ENCODE assay signal across 26 cellular contexts in the genomic region with DNA sequence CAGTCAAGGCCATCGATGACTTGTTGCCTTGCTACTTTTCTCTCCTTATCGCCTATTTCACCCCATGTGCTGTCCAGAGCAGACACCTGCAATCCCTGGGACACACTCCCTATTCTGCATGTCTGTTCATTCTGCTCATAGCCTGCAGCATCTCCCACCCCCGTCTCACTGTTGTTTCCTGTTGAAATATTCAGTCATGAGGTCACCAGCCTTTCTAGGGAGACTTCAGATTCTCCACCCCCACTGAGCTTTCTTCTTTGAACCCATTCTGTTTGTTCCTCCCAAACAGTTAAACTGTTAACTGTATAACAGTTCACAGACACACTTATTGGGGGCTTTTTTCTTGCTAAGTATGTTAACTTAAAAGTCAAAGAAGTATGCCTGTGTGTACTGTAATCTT.
DNase-seq lines count a peak whose midpoint lies in the region; ATAC-seq, FAIRE-seq and TF ChIP-seq lines count a peak whose summit lies in the region.
"Had no signal": no experiment of that assay in that cellular context is flagged by ENCODE, and none has a peak within 500 bp of the region (broad histone marks: within the 10 kb centered on the region; RNA-seq: fewer than 3 reads in every experiment).

No MANE protein-coding gene starts in this region.

- ATAC-seq in HG03521 (IDR thresholded peaks at IDR 0.05; ENCODE audit: unreplicated experiment), result no peak
- ATAC-seq: activated CD8-positive, alpha-beta memory T cell treated with anti-CD3 and anti-CD28 coated beads, Interleukin-2, amount 10 ng/mL, durations not matched to agents 7 days and 5 days; gastrocnemius medialis; right cardiac atrium had no signal

- H3K56ac ChIP-seq in H1 (replicated peaks; ENCODE audit: insufficient read length, low read depth, low read length), result no peak overlapping the region

- H2BK12ac ChIP-seq in H1 (ENCODE audit: low read depth, low read length), result no peak overlapping the region; the same call in 1 of the 2 replicates

- H4K91ac ChIP-seq in H1 (replicated peaks; ENCODE audit: insufficient read length, low read length), result no peak overlapping the region

- H3K79me2 ChIP-seq in Loucy (ENCODE audit: insufficient read depth, low read length), result no peaks in the 10 kb centered on the region
- no peaks in the 10 kb centered on the region for H3K79me2 ChIP-seq in H1 (ENCODE audit: control insufficient read depth in 1 of 2, insufficient read depth in 2 of 2, low read length in 2 of 2)

- H3K27ac Mint-ChIP-seq in activated T-cell treated with anti-CD3 and anti-CD28 coated beads, Interleukin-2, amount 50 U/mL, for 24 hours, result peak overlapping the region; percentile 19
- H3K27ac Mint-ChIP-seq in neural crest cell (ENCODE audit: unreplicated experiment), result peak overlapping the region; percentile 3
- H3K27ac Mint-ChIP-seq: activated CD8-positive, alpha-beta memory T cell treated with anti-CD3 and anti-CD28 coated beads, Interleukin-2, amount 10 ng/mL, durations not matched to agents 7 days and 5 days had no signal

- H3K36me3 ChIP-seq in Loucy (ENCODE audit: insufficient read depth, low read length) (peaks cover 15% of the 10 kb centered on the region; the same call in 1 of the 2 replicates), H1 (ENCODE audit: control insufficient read depth in 2 of 4, insufficient read depth in 4 of 4, low read length in 3 of 4) (no peaks in the 10 kb centered on the region)
- H3K36me3 ChIP-seq: gastrocnemius medialis, uterus had no signal

- H3K4me3 ChIP-seq in Loucy (ENCODE audit: low read length, poor library complexity, severe bottlenecking), result no peak overlapping the region
- no peak overlapping the region for H3K4me3 ChIP-seq in H1 (ENCODE audit: extremely low read depth in 1 of 4, insufficient read depth in 2 of 4, low read depth in 3 of 4, low read length in 4 of 4)
- H3K4me3 ChIP-seq: gastrocnemius medialis, uterus had no signal

- H3K4me3 Mint-ChIP-seq in activated T-cell treated with anti-CD3 and anti-CD28 coated beads, Interleukin-2, amount 50 U/mL, for 24 hours, result no peak overlapping the region
- no peak overlapping the region for H3K4me3 Mint-ChIP-seq in neural crest cell
- H3K4me3 Mint-ChIP-seq: activated CD8-positive, alpha-beta memory T cell treated with anti-CD3 and anti-CD28 coated beads, Interleukin-2, amount 10 ng/mL, durations not matched to agents 7 days and 5 days had no signal

- TF ChIP-seq RAD21 in H1 (IDR thresholded peaks at IDR 0.05 in 1 of 2, conservative IDR thresholded peaks at IDR 0.05 in 1 of 2; ENCODE audit: low read depth in 2 of 2, low read length in 2 of 2), result no peak

- H3K9ac ChIP-seq in Loucy (ENCODE audit: low read depth, low read length, poor library complexity, severe bottlenecking) (no peak overlapping the region), H1 (replicated peaks in 1 of 4; ENCODE audit: extremely low read depth in 1 of 4, low read depth in 3 of 4, low read length in 3 of 4) (no peak overlapping the region)

- no peak overlapping the region for H2BK15ac ChIP-seq in H1 (ENCODE audit: low read length)

- H3K14ac ChIP-seq in H1 (ENCODE audit: insufficient read length), result no peak overlapping the region

- H3K9me3 ChIP-seq in Loucy (ENCODE audit: insufficient read depth, low read depth, low read length) (no peaks in the 10 kb centered on the region), H1 (ENCODE audit: insufficient read depth in 2 of 2, low read depth in 1 of 2, low read length in 1 of 2) (no peaks in the 10 kb centered on the region)
- H3K9me3 ChIP-seq: gastrocnemius medialis, uterus had no signal

- no peak overlapping the region for H3K27ac ChIP-seq in H1 (ENCODE audit: low read depth, low read length)
- H3K27ac ChIP-seq: gastrocnemius medialis, uterus had no signal

- no peaks in the 10 kb centered on the region for H3K27me3 ChIP-seq in Loucy (ENCODE audit: insufficient read depth, low read length, poor library complexity, severe bottlenecking)
- no peaks in the 10 kb centered on the region for H3K27me3 ChIP-seq in H1 (replicated peaks in 1 of 4; ENCODE audit: control insufficient read depth in 3 of 4, extremely low read depth in 1 of 4, insufficient read depth in 3 of 4, low read length in 3 of 4)
- H3K27me3 ChIP-seq: gastrocnemius medialis, uterus had no signal

- H2AFZ ChIP-seq in Loucy (ENCODE audit: low read length), result no peak overlapping the region
- no peak overlapping the region for H2AFZ ChIP-seq in H1 (ENCODE audit: low read length)

- H3K4ac ChIP-seq in H1 (replicated peaks; ENCODE audit: insufficient read length, low read depth, low read length), result no peak overlapping the region

- no peaks in the 10 kb centered on the region for H3K9me3 Mint-ChIP-seq in activated T-cell treated with anti-CD3 and anti-CD28 coated beads, Interleukin-2, amount 50 U/mL, for 24 hours
- no peaks in the 10 kb centered on the region for H3K9me3 Mint-ChIP-seq in neural crest cell

- no peak overlapping the region for H2BK120ac ChIP-seq in H1 (replicated peaks; ENCODE audit: low read depth, low read length)

- CTCF ChIA-PET in H1 (lab: Charles Lee; ENCODE audit: partially characterized antibody), result interaction anchor here (0.7 to 1.3 kb wide), 4 partner anchors 24 to 425 kb away, joined by 3 read pairs; no protein-coding TSS in a partner anchor

- TF ChIP-seq CTCF in Loucy (conservative IDR thresholded peaks at IDR 0.05; ENCODE audit: low read length) (no peak), H1 (IDR thresholded peaks at IDR 0.05; ENCODE audit: control extremely low read depth in 1 of 3, insufficient read depth in 1 of 3, low read depth in 1 of 3, low read length in 3 of 3) (no peak), neural crest cell (conservative IDR thresholded peaks at IDR 0.05) (no peak)

- DNase-seq in activated T-cell treated with anti-CD3 and anti-CD28 coated beads, Interleukin-2, amount 50 U/mL, for 24 hours, result no peak
- no peak for DNase-seq in activated T-cell treated with anti-CD3 and anti-CD28 coated beads, Interleukin-2, amount 50 U/mL, for 48 hours
- DNase-seq in H1 (ENCODE audit: low read depth in 1 of 2, low spot score in 2 of 2), result peak in 1 of 2 experiments; percentile 37
- no peak for DNase-seq in neural crest cell (ENCODE audit: low read depth, low spot score)
- no peak for DNase-seq in NCI-H774 (lab: John Stamatoyannopoulos, UW)
- no peak for DNase-seq in NCI-H2081 treated with DMSO at 0.1 percent for 48 hours (lab: John Stamatoyannopoulos, UW)
- DNase-seq: activated CD4-positive, alpha-beta T cell treated with anti-CD3 and anti-CD28 coated beads for 48 hours; activated CD8-positive, alpha-beta memory T cell treated with anti-CD3 and anti-CD28 coated beads, Interleukin-2, amount 10 ng/mL, durations not matched to agents 7 days and 5 days; activated effector memory CD4-positive, alpha-beta T cell treated with Interleukin-2 at 50 U/mL for 16 hours; caudate nucleus; DMS153; erythroblast; gastrocnemius medialis; kidney glomerular epithelial cell; mammary epithelial cell; NCI-H1105 treated with DMSO at 0.1 percent for 48 hours; NCI-H524 treated with DMSO at 0.1 percent for 48 hours; right cardiac atrium; stimulated activated CD8-positive, alpha-beta memory T cell treated with anti-CD3 and anti-CD28 coated beads, Interleukin-4, amount 100 ng/mL, for 48 hours; substantia nigra; uterus had no signal

- peaks cover under 1% of the 10 kb centered on the region; the same call in 1 of the 2 replicates for H3K79me1 ChIP-seq in H1 (ENCODE audit: low read depth, low read length)

- H3K18ac ChIP-seq in H1 (ENCODE audit: extremely low read depth, low read length), result no peak overlapping the region

- H3K4me1 ChIP-seq in Loucy (ENCODE audit: insufficient read depth, low read length, poor library complexity, severe bottlenecking) (peaks cover 16% of the 10 kb centered on the region), H1 (replicated peaks in 1 of 4; ENCODE audit: control insufficient read depth in 3 of 4, insufficient read depth in 4 of 4, low read length in 3 of 4) (peaks cover 6 to 24% (median 12%) of the 10 kb centered on the region in 4 experiments)
- H3K4me1 ChIP-seq: uterus had no signal

- POLR2A ChIA-PET in H1 (lab: Charles Lee; ENCODE audit: partially characterized antibody), result no interaction called here

- no peaks in the 10 kb centered on the region for H3K9me2 ChIP-seq in Loucy (replicated peaks; ENCODE audit: low read depth, low read length)

- H2BK20ac ChIP-seq in H1 (ENCODE audit: low read length), result no peak overlapping the region

- peak overlapping the region; percentile 72 for H3K23ac ChIP-seq in H1 (ENCODE audit: insufficient read length)

- WGBS in H1 (ENCODE audit: extremely low coverage in 1 of 2, insufficient coverage in 1 of 2, insufficient read length in 1 of 2, insufficient replicate concordance in 2 of 2, low coverage in 1 of 2, low lambda C conversion rate in 2 of 2, missing lambda C conversion rate in 1 of 2), 2 experiments, result 83% methylated on average over 3 of the region's 3 CpGs; no CpG with 5 or more reads in 1 of the 2 experiments

- peak overlapping the region; percentile 35; the same call in 1 of the 2 replicates for H2BK5ac ChIP-seq in H1 (ENCODE audit: low read depth, low read length)

- H4K20me1 ChIP-seq in Loucy (ENCODE audit: insufficient read depth, low read length, poor library complexity, severe bottlenecking) (no peaks in the 10 kb centered on the region), H1 (replicated peaks in 1 of 2; ENCODE audit: control insufficient read depth in 1 of 2, insufficient read depth in 2 of 2, low read length in 2 of 2) (peaks cover 0 to 2% of the 10 kb centered on the region in 2 experiments)

- no peaks in the 10 kb centered on the region for H3F3A ChIP-seq in Loucy (ENCODE audit: low read depth)

- H4K5ac ChIP-seq in H1 (ENCODE audit: insufficient read length, low read depth, low read length), result no peak overlapping the region

- no peaks in the 10 kb centered on the region for H3K27me3 Mint-ChIP-seq in activated T-cell treated with anti-CD3 and anti-CD28 coated beads, Interleukin-2, amount 50 U/mL, for 24 hours
- H3K27me3 Mint-ChIP-seq in neural crest cell (ENCODE audit: low read depth), result no peaks in the 10 kb centered on the region
- H3K27me3 Mint-ChIP-seq: activated CD8-positive, alpha-beta memory T cell treated with anti-CD3 and anti-CD28 coated beads, Interleukin-2, amount 10 ng/mL, durations not matched to agents 7 days and 5 days had no signal

- no peak for FAIRE-seq in H1 (lab: Jason Lieb, UNC)
- FAIRE-seq: A204.1, HTR-8/SVneo, TTC549 had no signal

- H3K4me2 ChIP-seq in Loucy (ENCODE audit: low read depth, low read length, poor library complexity, severe bottlenecking), result peak overlapping the region; percentile 32
- H3K4me2 ChIP-seq in H1 (ENCODE audit: insufficient read depth in 1 of 2, low read depth in 2 of 2, low read length in 2 of 2), result 0 out of 4 replicates have a peak overlapping the region, but pooled peaks of 1 of the 2 experiments have one; percentile 35

- no peak overlapping the region for H2AK5ac ChIP-seq in H1 (ENCODE audit: low read depth, low read length)

- TF ChIP-seq EP300 in H1 (IDR thresholded peaks at IDR 0.05; ENCODE audit: borderline replicate concordance in 1 of 2, low read depth in 2 of 2, low read length in 2 of 2), result no peak

- H4K8ac ChIP-seq in H1 (ENCODE audit: extremely low read depth, insufficient read depth, low read length), result no peak overlapping the region

- peaks cover 13% of the 10 kb centered on the region for H3K4me1 Mint-ChIP-seq in activated T-cell treated with anti-CD3 and anti-CD28 coated beads, Interleukin-2, amount 50 U/mL, for 24 hours (ENCODE audit: low read depth)
- H3K4me1 Mint-ChIP-seq in neural crest cell, result peaks cover 36% of the 10 kb centered on the region

- no peak for TF ChIP-seq POLR2A in H1 (IDR thresholded peaks at IDR 0.05; ENCODE audit: control extremely low read depth in 1 of 2, low read depth in 2 of 2, low read length in 2 of 2)

- H3K36me3 Mint-ChIP-seq in activated T-cell treated with anti-CD3 and anti-CD28 coated beads, Interleukin-2, amount 50 U/mL, for 24 hours (ENCODE audit: low read depth), result peaks cover 46% of the 10 kb centered on the region
- no peaks in the 10 kb centered on the region for H3K36me3 Mint-ChIP-seq in neural crest cell (ENCODE audit: low read depth)

- H3K23me2 ChIP-seq in H1 (ENCODE audit: low read depth, low read length), result no peaks in the 10 kb centered on the region
